ENCODE assay signal across 12 cellular contexts in the genomic region with DNA sequence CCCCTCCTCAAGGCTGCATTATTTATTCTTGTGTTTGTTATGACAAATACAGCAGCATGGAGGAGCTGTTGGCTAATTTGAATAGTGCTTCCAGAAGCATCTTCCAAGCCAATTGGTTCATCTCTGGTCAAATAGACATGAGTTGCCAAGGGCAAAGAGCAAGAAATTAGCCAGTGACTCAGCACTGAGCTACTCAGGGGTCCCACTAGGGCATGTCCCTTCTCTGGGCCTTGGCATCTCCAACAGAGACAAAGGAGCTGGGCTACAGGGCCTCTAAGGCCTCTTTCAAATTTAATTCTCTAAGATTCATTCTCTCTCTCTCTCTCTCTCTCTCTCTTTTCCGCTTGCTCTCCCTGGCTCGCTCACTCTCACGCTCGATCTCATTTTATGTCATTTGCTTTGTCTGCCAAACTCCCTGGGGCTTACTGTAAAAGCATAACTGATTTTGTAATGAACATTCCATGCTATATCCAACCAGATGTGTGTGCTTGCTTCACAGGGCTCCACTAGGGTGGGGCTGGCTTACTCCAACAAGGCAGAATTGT.
DNase-seq lines count a peak whose midpoint lies in the region; ATAC-seq and TF ChIP-seq lines count a peak whose summit lies in the region.
"Had no signal": no experiment of that assay in that cellular context is flagged by ENCODE, and none has a peak within 500 bp of the region (broad histone marks: within the 10 kb centered on the region; RNA-seq: fewer than 3 reads in every experiment).

No MANE protein-coding gene starts in this region.

- DNase-seq in Caco-2 (peak; percentile 4 to 43), NCI-H69 (lab: John Stamatoyannopoulos, UW) (peak; percentile 0), esophagus muscularis mucosa (ENCODE audit: extremely low spot score) (peak; percentile 72), T-cell (no peak)
- DNase-seq in stimulated activated CD4-positive, alpha-beta T cell treated with anti-CD3 and anti-CD28 coated beads, Interleukin-4, amount 100 ng/mL, for 24 hours = no peak
- no peak for DNase-seq in naive thymus-derived CD8-positive, alpha-beta T cell
- DNase-seq: activated CD4-positive, alpha-beta T cell treated with anti-CD3 and anti-CD28 coated beads for 4 hours; NCI-H82; spleen had no signal

- H3K4me3 Mint-ChIP-seq in Caco-2 (ENCODE audit: unreplicated experiment) (peak overlapping the region; percentile 1), nephron (no peak overlapping the region), T-cell (no peak overlapping the region)
- H3K4me3 Mint-ChIP-seq in naive thymus-derived CD8-positive, alpha-beta T cell = no peak overlapping the region

- POLR2A ChIA-PET in Caco-2 (lab: Charles Lee) = no interaction called here
- POLR2A ChIA-PET in T-cell (lab: Charles Lee) = no interaction called here
- POLR2A ChIA-PET in naive thymus-derived CD8-positive, alpha-beta T cell (lab: Charles Lee) = no interaction called here

- TF ChIP-seq CTCF in Caco-2 (IDR thresholded peaks at IDR 0.05; ENCODE audit: insufficient read depth in 1 of 2, low read depth in 1 of 2, low read length in 1 of 2, severe bottlenecking in 1 of 2, unreplicated experiment in 1 of 2) (no peak), esophagus muscularis mucosa (IDR thresholded peaks at IDR 0.05) (no peak), nephron (IDR thresholded peaks at IDR 0.05; ENCODE audit: unreplicated experiment in 3 of 3) (no peak)

- H3K27ac Mint-ChIP-seq in Caco-2 (ENCODE audit: unreplicated experiment) = no peak overlapping the region
- peak overlapping the region in 2 of 3 experiments; percentile 8 to 55 for H3K27ac Mint-ChIP-seq in nephron
- H3K27ac Mint-ChIP-seq in T-cell = no peak overlapping the region
- no peak overlapping the region for H3K27ac Mint-ChIP-seq in naive thymus-derived CD8-positive, alpha-beta T cell

- H3K27me3 Mint-ChIP-seq in Caco-2 (ENCODE audit: insufficient read depth, unreplicated experiment) (no peaks in the 10 kb centered on the region), nephron (ENCODE audit: low read depth) (no peaks in the 10 kb centered on the region), T-cell (peaks cover 4 to 19% of the 10 kb centered on the region in 2 donors)
- H3K27me3 Mint-ChIP-seq in naive thymus-derived CD8-positive, alpha-beta T cell = peaks cover 0 to 16% (median 3%) of the 10 kb centered on the region in 5 donors

- H3K36me3 ChIP-seq in Caco-2 (ENCODE audit: control insufficient read depth, insufficient read depth, low read length) (no peaks in the 10 kb centered on the region), esophagus muscularis mucosa (no peaks in the 10 kb centered on the region)
- H3K36me3 ChIP-seq: spleen had no signal

- H3K27me3 ChIP-seq in Caco-2 (replicated peaks; ENCODE audit: control insufficient read depth, insufficient read depth, low read length) = no peaks in the 10 kb centered on the region
- H3K27me3 ChIP-seq in esophagus muscularis mucosa = no peaks in the 10 kb centered on the region

- no TSS peak for BruUV-seq in Caco-2 (replicated peaks; lab: Mats Ljungman, UMichigan)

- H3K4me1 ChIP-seq in Caco-2 (0 out of 2 replicates have a peak, but pooled peaks cover 4% of the 10 kb centered on the region), esophagus muscularis mucosa (no peaks in the 10 kb centered on the region)
- H3K4me1 ChIP-seq: spleen had no signal

- WGBS in esophagus muscularis mucosa = 74% methylated on average over 4 of the region's 4 CpGs

- H3K4me3 ChIP-seq in Caco-2 (ENCODE audit: low read depth, low read length) = no peak overlapping the region
- H3K4me3 ChIP-seq in esophagus muscularis mucosa = no peak overlapping the region
- H3K4me3 ChIP-seq: spleen had no signal

- TF ChIP-seq POLR2A in esophagus muscularis mucosa (IDR thresholded peaks at IDR 0.05; ENCODE audit: low read depth) = no peak

- H3K9me3 ChIP-seq in Caco-2 (no peaks in the 10 kb centered on the region), esophagus muscularis mucosa (no peaks in the 10 kb centered on the region)
- H3K9me3 ChIP-seq: spleen had no signal

- ATAC-seq in T-cell (replicated peaks in 1 of 4) (no peak), GM18868 (IDR thresholded peaks at IDR 0.05; ENCODE audit: unreplicated experiment) (no peak)
- ATAC-seq in naive thymus-derived CD8-positive, alpha-beta T cell = no peak

- CTCF ChIA-PET in Caco-2 (lab: Charles Lee) (no interaction called here), T-cell (lab: Charles Lee) (no interaction called here)

- intact Hi-C loops in Caco-2 (cut with micrococcal nuclease; ENCODE audit: unreplicated experiment) (no loop called here), esophagus muscularis mucosa (cut with DNase I) (no loop called here)

- H3K9me3 Mint-ChIP-seq in Caco-2 (ENCODE audit: unreplicated experiment) (no peaks in the 10 kb centered on the region), nephron (peaks cover 7% of the 10 kb centered on the region), T-cell (no peaks in the 10 kb centered on the region)
- peaks cover 0 to 4% (median 0%) of the 10 kb centered on the region in 9 donors for H3K9me3 Mint-ChIP-seq in naive thymus-derived CD8-positive, alpha-beta T cell

- H3K4me1 Mint-ChIP-seq in Caco-2 (ENCODE audit: low read depth, unreplicated experiment) = peaks cover 6% of the 10 kb centered on the region
- peaks cover 14% of the 10 kb centered on the region for H3K4me1 Mint-ChIP-seq in nephron
- H3K4me1 Mint-ChIP-seq in T-cell = no peaks in the 10 kb centered on the region
- H3K4me1 Mint-ChIP-seq in naive thymus-derived CD8-positive, alpha-beta T cell = no peaks in the 10 kb centered on the region

- TF ChIP-seq EP300 in esophagus muscularis mucosa (IDR thresholded peaks at IDR 0.05) = no peak

- H3K36me3 Mint-ChIP-seq in Caco-2 (ENCODE audit: insufficient read depth, unreplicated experiment) (no peaks in the 10 kb centered on the region), nephron (ENCODE audit: low read depth) (no peaks in the 10 kb centered on the region), T-cell (no peaks in the 10 kb centered on the region)
- no peaks in the 10 kb centered on the region for H3K36me3 Mint-ChIP-seq in naive thymus-derived CD8-positive, alpha-beta T cell

- H3K27ac ChIP-seq in esophagus muscularis mucosa (replicated peaks in 1 of 4) = no peak overlapping the region
- H3K27ac ChIP-seq: HL-60, spleen had no signal

Comparison
In these comparisons a context has a peak if more than half of its experiments do, and no peak if none do; other contexts are left out.
1. DNase-seq: peak in Caco-2 (2 of 2), NCI-H69 (single experiment) and esophagus muscularis mucosa (single experiment); none in T-cell (0 of 34), stimulated activated CD4-positive, alpha-beta T cell treated with anti-CD3 and anti-CD28 coated beads, Interleukin-4, amount 100 ng/mL, for 24 hours (single experiment) and naive thymus-derived CD8-positive, alpha-beta T cell (0 of 10).
2. H3K27ac Mint-ChIP-seq: peak in nephron (2 of 3); none in Caco-2 (single experiment), T-cell (0 of 2) and naive thymus-derived CD8-positive, alpha-beta T cell (0 of 10).